1 cellular context compared by ENCODE assay signal in genomic region chr6:37054580-37054979, GRCh38.
TF ChIP-seq lines count a peak whose summit lies in the region.

No MANE protein-coding gene starts in this region.

TF ChIP-seq in H1, 55 proteins besides CTCF, POLR2A, EP300 and RAD21:
- no peak for TF ChIP-seq NRF1 (IDR thresholded peaks at IDR 0.05; ENCODE audit: low read depth, low read length)
- TF ChIP-seq KDM1A (IDR thresholded peaks at IDR 0.05; ENCODE audit: borderline replicate concordance, low read length) = peak; percentile 90; the same call in 1 of the 2 replicates
- TF ChIP-seq FOSL1 (IDR thresholded peaks at IDR 0.05; ENCODE audit: insufficient read depth, low read depth, low read length) = no peak
